ENCODE assay signal across 8 cellular contexts in genomic region chr6:8274240-8274639, GRCh38.
"Had no signal": no experiment of that assay in that cellular context is flagged by ENCODE, and none has a peak within 500 bp of the region (broad histone marks: within the 10 kb centered on the region; RNA-seq: fewer than 3 reads in every experiment).

No MANE protein-coding gene starts in this region.

- H3K4me3 Mint-ChIP-seq: HFFc6, IgD-negative memory B cell had no signal

- H3K4me1 ChIP-seq: HAP-1 had no signal

- ATAC-seq: HCT116, HepG2 had no signal

- H3K27ac Mint-ChIP-seq: HFFc6 had no signal

- H3K36me3 ChIP-seq: HAP-1 had no signal

- H3K4me1 Mint-ChIP-seq: IgD-negative memory B cell had no signal

- DNase-seq: GOT3, H7, HFFc6, KBM-7 had no signal

- H3K36me3 Mint-ChIP-seq: IgD-negative memory B cell had no signal

- H3K4me3 ChIP-seq: HAP-1 had no signal
